ENCODE assay signal across 33 cellular contexts in the genomic region with DNA sequence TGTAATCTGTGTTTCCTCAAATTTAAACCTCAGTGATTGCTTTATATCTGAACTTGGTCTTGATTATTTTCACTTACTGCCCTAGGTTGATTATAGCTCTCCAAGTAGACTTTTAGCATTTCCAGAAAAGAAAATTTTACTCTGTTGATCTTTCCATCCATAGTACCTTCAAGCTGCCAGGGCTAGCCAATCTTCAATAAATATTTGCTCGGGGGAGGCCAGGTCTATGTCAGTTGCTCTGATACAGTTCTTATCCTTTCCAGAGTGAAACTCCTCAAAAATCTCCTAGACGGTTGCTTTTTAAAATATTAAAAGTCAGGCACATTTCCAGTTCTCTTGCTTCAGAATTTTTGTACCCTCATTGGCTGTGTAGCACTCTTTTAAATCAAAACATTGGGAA. TPM values are rescaled to one million over a fixed set of nuclear protein-coding genes. Genes with fewer than 3 reads are reported as not detected.
DNase-seq lines count a peak whose midpoint lies in the region; ATAC-seq, FAIRE-seq and TF ChIP-seq lines count a peak whose summit lies in the region.
"Had no signal": no experiment of that assay in that cellular context is flagged by ENCODE, and none has a peak within 500 bp of the region (broad histone marks: within the 10 kb centered on the region; RNA-seq: fewer than 3 reads in every experiment).

No MANE protein-coding gene starts in this region.

- no peaks in the 10 kb centered on the region for H3K9me3 ChIP-seq in SK-N-SH
- H3K9me3 ChIP-seq in A673 (ENCODE audit: low read depth, low read length, poor library complexity, severe bottlenecking), result no peaks in the 10 kb centered on the region
- H3K9me3 ChIP-seq in SK-N-MC (ENCODE audit: low read depth, low read length), result no peaks in the 10 kb centered on the region
- no peaks in the 10 kb centered on the region for H3K9me3 ChIP-seq in pancreas
- H3K9me3 ChIP-seq in upper lobe of right lung, result no peaks in the 10 kb centered on the region
- H3K9me3 ChIP-seq: A549, BE2C, BLaER1 had no signal

- no peaks in the 10 kb centered on the region for H3K36me3 Mint-ChIP-seq in GM23338 (ENCODE audit: low read depth)
- H3K36me3 Mint-ChIP-seq: CD14-positive monocyte; CD4-positive, alpha-beta memory T cell; CD4-positive, CD25-positive, alpha-beta regulatory T cell had no signal

- peak overlapping the region; percentile 45 for H3K4me2 ChIP-seq in SK-N-SH
- no peak overlapping the region for H3K4me2 ChIP-seq in GM23338
- H3K4me2 ChIP-seq: A549, BLaER1 had no signal

- no peaks in the 10 kb centered on the region for H3K9me3 Mint-ChIP-seq in GM23338

- H3K4me3 Mint-ChIP-seq in GM23338, result no peak overlapping the region
- H3K4me3 Mint-ChIP-seq: CD14-positive monocyte; CD4-positive, alpha-beta memory T cell; CD4-positive, CD25-positive, alpha-beta regulatory T cell; CD8-positive, alpha-beta memory T cell had no signal

- H3K4me1 ChIP-seq in SK-N-SH (ENCODE audit: control insufficient read depth in 1 of 2, insufficient read depth in 2 of 2, low read depth in 1 of 2, low read length in 1 of 2) (peaks cover 0 to 15% of the 10 kb centered on the region in 2 experiments; a peak in 2 of 4 replicates), A673 (ENCODE audit: insufficient read depth, low read length, poor library complexity, severe bottlenecking) (peaks cover 33% of the 10 kb centered on the region), pancreas (no peaks in the 10 kb centered on the region), GM23338 (ENCODE audit: insufficient read depth) (no peaks in the 10 kb centered on the region), upper lobe of right lung (no peaks in the 10 kb centered on the region)
- H3K4me1 ChIP-seq: A549, BE2C, BLaER1 had no signal

- no peak overlapping the region for H3K27ac Mint-ChIP-seq in GM23338
- H3K27ac Mint-ChIP-seq: CD14-positive monocyte; CD4-positive, CD25-positive, alpha-beta regulatory T cell; CD8-positive, alpha-beta memory T cell had no signal

- H3K27ac ChIP-seq in SK-N-SH (ENCODE audit: low read depth in 2 of 2, low read length in 1 of 2) (peak overlapping the region in 1 of 2 experiments; percentile 20; a peak in 2 of 4 replicates), A673 (ENCODE audit: low read depth, low read length, poor library complexity, severe bottlenecking) (peak overlapping the region; percentile 81), SK-N-MC (peak overlapping the region; percentile 86), pancreas (no peak overlapping the region), GM23338 (ENCODE audit: low read depth) (no peak overlapping the region), upper lobe of right lung (no peak overlapping the region)
- H3K27ac ChIP-seq: 22Rv1, A549, BLaER1 had no signal

- intact Hi-C loops in A673 (cut with micrococcal nuclease; ENCODE audit: unreplicated experiment) (no loop called here), pancreas (cut with DNase I) (no loop called here), upper lobe of right lung (cut with DNase I) (no loop called here)

- no TSS peak for BruUV-seq in A673 (replicated peaks; lab: Mats Ljungman, UMichigan)

- no peaks in the 10 kb centered on the region for H3K4me1 Mint-ChIP-seq in GM23338
- H3K4me1 Mint-ChIP-seq: CD14-positive monocyte had no signal

- H4K20me1 ChIP-seq in SK-N-SH (ENCODE audit: insufficient read depth) (no peaks in the 10 kb centered on the region), GM23338 (replicated peaks; ENCODE audit: insufficient read depth) (no peaks in the 10 kb centered on the region)
- H4K20me1 ChIP-seq: BLaER1 had no signal

- no peak overlapping the region for H3K9ac ChIP-seq in SK-N-SH
- no peak overlapping the region for H3K9ac ChIP-seq in SK-N-MC (ENCODE audit: insufficient read length)
- H3K9ac ChIP-seq: BLaER1 had no signal

- ATAC-seq in SK-N-SH treated with all-trans-retinoic acid at 6 μM for 48 hours (no peak), pancreas (peak in 3 of 4 donors; percentile 55 to 88 (median 82)), GM23338 (no peak), upper lobe of right lung (no peak)
- ATAC-seq: A549, GM12878 had no signal

- TF ChIP-seq RAD21 in SK-N-SH (IDR thresholded peaks at IDR 0.05; ENCODE audit: low read length), result no peak

- POLR2A ChIA-PET in SK-N-SH (lab: Yijun Ruan, JAX), result no interaction called here
- POLR2A ChIA-PET in A673 (lab: Charles Lee; ENCODE audit: low non-redundant PET), result no interaction called here

- no peaks in the 10 kb centered on the region for H3K36me3 ChIP-seq in SK-N-SH (replicated peaks in 1 of 2; ENCODE audit: control insufficient read depth in 1 of 2, insufficient read depth in 2 of 2, low read length in 1 of 2)
- H3K36me3 ChIP-seq in A673 (ENCODE audit: insufficient read depth, low read length, poor library complexity, severe bottlenecking), result no peaks in the 10 kb centered on the region
- H3K36me3 ChIP-seq in SK-N-MC (ENCODE audit: insufficient read depth, low read length), result no peaks in the 10 kb centered on the region
- H3K36me3 ChIP-seq in pancreas, result no peaks in the 10 kb centered on the region
- no peaks in the 10 kb centered on the region for H3K36me3 ChIP-seq in GM23338 (ENCODE audit: insufficient read depth)
- H3K36me3 ChIP-seq in upper lobe of right lung, result no peaks in the 10 kb centered on the region
- H3K36me3 ChIP-seq: BE2C, BLaER1 had no signal

- H3K27me3 ChIP-seq in SK-N-SH (ENCODE audit: insufficient read depth), result no peaks in the 10 kb centered on the region
- no peaks in the 10 kb centered on the region for H3K27me3 ChIP-seq in A673 (replicated peaks; ENCODE audit: insufficient read depth, low read depth, low read length, poor library complexity)
- no peaks in the 10 kb centered on the region for H3K27me3 ChIP-seq in pancreas
- no peaks in the 10 kb centered on the region for H3K27me3 ChIP-seq in GM23338 (ENCODE audit: insufficient read depth)
- H3K27me3 ChIP-seq in upper lobe of right lung, result no peaks in the 10 kb centered on the region
- H3K27me3 ChIP-seq: BE2C, BLaER1 had no signal

- H3K9me2 ChIP-seq in SK-N-SH (no peaks in the 10 kb centered on the region), GM23338 (ENCODE audit: insufficient read depth) (peaks cover 9% of the 10 kb centered on the region; the same call in 1 of the 2 replicates)

- CTCF ChIA-PET in SK-N-SH (lab: Yijun Ruan, JAX) (interaction anchor here (1.6 to 3.0 kb wide), 2 partner anchors 11 to 196 kb away, joined by 3 to 10 read pairs; no protein-coding TSS in a partner anchor), A673 (lab: Charles Lee) (no interaction called here)

- H3K4me3 ChIP-seq in SK-N-SH (ENCODE audit: low read depth in 2 of 2, low read length in 1 of 2) (no peak overlapping the region), A673 (ENCODE audit: low read depth, low read length, poor library complexity, severe bottlenecking) (peak overlapping the region; percentile 3), SK-N-MC (peak overlapping the region; percentile 61), pancreas (no peak overlapping the region), GM23338 (no peak overlapping the region), upper lobe of right lung (no peak overlapping the region)
- H3K4me3 ChIP-seq: A549, BLaER1, GM12878 had no signal

- no peak for FAIRE-seq in pancreas (lab: Jason Lieb, UNC)
- FAIRE-seq: A549, GM12878, GM12892, GM18507 had no signal

- WGBS in SK-N-SH (ENCODE audit: low lambda C conversion rate), result 59% methylated on average over 2 of the region's 2 CpGs
- 11 to 12% methylated on average over 2 of the region's 2 CpGs for WGBS in pancreas, 2 donors

- no peaks in the 10 kb centered on the region for H3K79me2 ChIP-seq in SK-N-SH (ENCODE audit: insufficient read depth)
- no peaks in the 10 kb centered on the region for H3K79me2 ChIP-seq in GM23338 (replicated peaks; ENCODE audit: insufficient read depth)

- DNase-seq in SK-N-SH, result no peak
- peak; percentile 4 for DNase-seq in A673 (ENCODE audit: low spot score)
- no peak for DNase-seq in SK-N-MC (ENCODE audit: low read depth, low spot score)
- no peak for DNase-seq in pancreas
- DNase-seq in GM23338 (ENCODE audit: low spot score), result no peak
- no peak for DNase-seq in NOMO-1 treated with dmso at 0.1 percent for 144 hours (lab: John Stamatoyannopoulos, UW; ENCODE audit: unreplicated experiment)
- no peak for DNase-seq in upper lobe of right lung
- DNase-seq: ACHN; BE2C; C1 segment of cervical spinal cord; CD4-positive, alpha-beta memory T cell; CD4-positive, CD25-positive, alpha-beta regulatory T cell; CD8-positive, alpha-beta memory T cell; COR-L47; DMS 273 treated with DMSO at 0.1 percent for 48 hours; DMS153; DMS53; DMS79; DND-41; EL; GDM1 had no signal

- H2AFZ ChIP-seq in SK-N-SH (ENCODE audit: low read depth), result peak overlapping the region; percentile 40
- no peak overlapping the region; the same call in 1 of the 2 replicates for H2AFZ ChIP-seq in GM23338

- TF ChIP-seq CTCF in SK-N-SH (IDR thresholded peaks at IDR 0.05) (no peak), A673 (conservative IDR thresholded peaks at IDR 0.05; ENCODE audit: low read depth, low read length) (no peak), pancreas (IDR thresholded peaks at IDR 0.05) (no peak), GM23338 (conservative IDR thresholded peaks at IDR 0.05; ENCODE audit: low read depth in 2 of 2) (no peak), upper lobe of right lung (IDR thresholded peaks at IDR 0.05) (no peak)

- TF ChIP-seq EP300 in SK-N-SH (IDR thresholded peaks at IDR 0.05; ENCODE audit: borderline replicate concordance in 1 of 2, low read depth in 1 of 2, low read length in 1 of 2), result no peak

- H3F3A ChIP-seq in SK-N-SH (replicated peaks; ENCODE audit: insufficient read depth), result peaks cover 7% of the 10 kb centered on the region
- no peaks in the 10 kb centered on the region for H3F3A ChIP-seq in GM23338 (replicated peaks; ENCODE audit: low read depth)

- no peaks in the 10 kb centered on the region for H3K27me3 Mint-ChIP-seq in GM23338 (ENCODE audit: insufficient read depth, low read depth, poor library complexity)
- H3K27me3 Mint-ChIP-seq: CD4-positive, alpha-beta memory T cell had no signal

TF ChIP-seq in SK-N-SH, 30 proteins besides CTCF, POLR2A, EP300 and RAD21 (continues in another document):
- TF ChIP-seq TCF12 (IDR thresholded peaks at IDR 0.05) (no peak), RCOR1 (IDR thresholded peaks at IDR 0.05; ENCODE audit: low read length) (no peak), JUND (IDR thresholded peaks at IDR 0.05) (no peak)

TF ChIP-seq in SK-N-SH treated with all-trans-retinoic acid at 6 μM for 48 hours, 23 proteins besides CTCF, POLR2A, EP300 and RAD21:
- no peak for TF ChIP-seq SNAI2 (CRISPR knock-in tag; IDR thresholded peaks at IDR 0.05)
TF ChIP-seq in SK-N-SH treated with all-trans-retinoic acid at 6 μM for 48 hours: peak in this region for 0.

RNA-seq across cellular contexts. Expression of a gene that starts 38.8 kb away (rescaled TPM):
- not detected in 2 replicates for polyA plus RNA-seq in SK-N-SH (2012; rRNA removed)
- not detected in 2 replicates for polyA plus RNA-seq in SK-N-SH (2012; cell fraction: cytosol; rRNA removed)
- not detected in 2 replicates for polyA plus RNA-seq in SK-N-SH (2012; cell fraction: nucleus; rRNA removed)
- total RNA-seq in A673 (2021), result not detected in 2 replicates
- total RNA-seq in pancreas, result not detected
- not detected for polyA plus RNA-seq in pancreas
- total RNA-seq in GM23338 (2014; rRNA removed; shearing (Covaris generic)), result not detected in 2 replicates
- polyA plus RNA-seq in GM23338 (2016; fragmentation: Nextera tagmentation; extraction: Ambion mirVana), result not detected in 2 replicates
- not detected for total RNA-seq in upper lobe of right lung
- total RNA-seq: A172; CD4-positive, alpha-beta memory T cell; CD4-positive, CD25-positive, alpha-beta regulatory T cell; CD8-positive, alpha-beta memory T cell; Daoy; G401; GM12878 had no signal
- polyA plus RNA-seq: A549; AG04450; CD14-positive monocyte; CD4-positive, alpha-beta memory T cell; CD4-positive, CD25-positive, alpha-beta regulatory T cell; CD8-positive, alpha-beta memory T cell; GM12878 had no signal

Comparison
In these comparisons a context has a peak if more than half of its experiments do, and no peak if none do; other contexts are left out.
1. H3K27ac ChIP-seq: peak in A673 (single experiment) and SK-N-MC (single experiment); none in pancreas (0 of 4), GM23338 (single experiment) and upper lobe of right lung (single experiment).
2. H3K4me3 ChIP-seq: peak in A673 (single experiment) and SK-N-MC (single experiment); none in SK-N-SH (0 of 2), pancreas (0 of 4), GM23338 (single experiment) and upper lobe of right lung (single experiment).
3. ATAC-seq: peak in pancreas (3 of 4); none in SK-N-SH treated with all-trans-retinoic acid at 6 μM for 48 hours (single experiment), GM23338 (single experiment) and upper lobe of right lung (single experiment).